In genomic region chr14:74951443-74952194, GRCh38 we compare ENCODE assay signal across 1 cellular context.
A peak's percentile ranks its signal among the peaks of the same experiment; 100 is the strongest.
TF ChIP-seq lines count a peak whose summit lies in the region.

No MANE protein-coding gene starts in this region.

TF ChIP-seq in HepG2, 621 proteins besides CTCF, POLR2A, EP300 and RAD21 (continued from another document and continues in another):
- peak; percentile 40; the same call in 1 of the 2 replicates for TF ChIP-seq HIC2 (CRISPR knock-in tag; IDR thresholded peaks at IDR 0.05; ENCODE audit: low read depth)
- TF ChIP-seq BORCS8-MEF2B (CRISPR knock-in tag; IDR thresholded peaks at IDR 0.05), result peak; percentile 38; the same call in 1 of the 2 replicates
- TF ChIP-seq, protein P1, sequence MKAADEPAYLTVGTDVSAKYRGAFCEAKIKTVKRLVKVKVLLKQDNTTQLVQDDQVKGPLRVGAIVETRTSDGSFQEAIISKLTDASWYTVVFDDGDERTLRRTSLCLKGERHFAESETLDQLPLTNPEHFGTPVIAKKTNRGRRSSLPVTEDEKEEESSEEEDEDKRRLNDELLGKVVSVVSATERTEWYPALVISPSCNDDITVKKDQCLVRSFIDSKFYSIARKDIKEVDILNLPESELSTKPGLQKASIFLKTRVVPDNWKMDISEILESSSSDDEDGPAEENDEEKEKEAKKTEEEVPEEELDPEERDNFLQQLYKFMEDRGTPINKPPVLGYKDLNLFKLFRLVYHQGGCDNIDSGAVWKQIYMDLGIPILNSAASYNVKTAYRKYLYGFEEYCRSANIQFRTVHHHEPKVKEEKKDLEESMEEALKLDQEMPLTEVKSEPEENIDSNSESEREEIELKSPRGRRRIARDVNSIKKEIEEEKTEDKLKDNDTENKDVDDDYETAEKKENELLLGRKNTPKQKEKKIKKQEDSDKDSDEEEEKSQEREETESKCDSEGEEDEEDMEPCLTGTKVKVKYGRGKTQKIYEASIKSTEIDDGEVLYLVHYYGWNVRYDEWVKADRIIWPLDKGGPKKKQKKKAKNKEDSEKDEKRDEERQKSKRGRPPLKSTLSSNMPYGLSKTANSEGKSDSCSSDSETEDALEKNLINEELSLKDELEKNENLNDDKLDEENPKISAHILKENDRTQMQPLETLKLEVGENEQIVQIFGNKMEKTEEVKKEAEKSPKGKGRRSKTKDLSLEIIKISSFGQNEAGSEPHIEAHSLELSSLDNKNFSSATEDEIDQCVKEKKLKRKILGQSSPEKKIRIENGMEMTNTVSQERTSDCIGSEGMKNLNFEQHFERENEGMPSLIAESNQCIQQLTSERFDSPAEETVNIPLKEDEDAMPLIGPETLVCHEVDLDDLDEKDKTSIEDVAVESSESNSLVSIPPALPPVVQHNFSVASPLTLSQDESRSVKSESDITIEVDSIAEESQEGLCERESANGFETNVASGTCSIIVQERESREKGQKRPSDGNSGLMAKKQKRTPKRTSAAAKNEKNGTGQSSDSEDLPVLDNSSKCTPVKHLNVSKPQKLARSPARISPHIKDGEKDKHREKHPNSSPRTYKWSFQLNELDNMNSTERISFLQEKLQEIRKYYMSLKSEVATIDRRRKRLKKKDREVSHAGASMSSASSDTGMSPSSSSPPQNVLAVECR (CRISPR knock-in tag; IDR thresholded peaks at IDR 0.05; ENCODE audit: borderline replicate concordance), result peak; percentile 23; the same call in 1 of the 2 replicates
- no peak; the same call in 1 of the 2 replicates for TF ChIP-seq ISL2 (CRISPR knock-in tag; IDR thresholded peaks at IDR 0.05)
- no peak for TF ChIP-seq SOX6 (IDR thresholded peaks at IDR 0.05)
- peak; percentile 25; the same call in 1 of the 2 replicates for TF ChIP-seq SOX6 (CRISPR knock-in tag; IDR thresholded peaks at IDR 0.05)
- peak; percentile 69; the same call in 1 of the 2 replicates for TF ChIP-seq HIVEP1 (CRISPR knock-in tag; IDR thresholded peaks at IDR 0.05)
- TF ChIP-seq ZNF547 (CRISPR knock-in tag; IDR thresholded peaks at IDR 0.05), result peak; percentile 11; the same call in 1 of the 2 replicates
- TF ChIP-seq ZNF660 (CRISPR knock-in tag; IDR thresholded peaks at IDR 0.05; ENCODE audit: borderline replicate concordance, low read depth), result no peak
- TF ChIP-seq ZNF329 (CRISPR knock-in tag; IDR thresholded peaks at IDR 0.05; ENCODE audit: low read depth), result 0 out of 2 replicates have a peak, but pooled peaks have one; percentile 59
- no peak for TF ChIP-seq ZNF780A (CRISPR knock-in tag; IDR thresholded peaks at IDR 0.05)
- no peak for TF ChIP-seq TOE1 (CRISPR knock-in tag; IDR thresholded peaks at IDR 0.05)
- TF ChIP-seq, protein P2, sequence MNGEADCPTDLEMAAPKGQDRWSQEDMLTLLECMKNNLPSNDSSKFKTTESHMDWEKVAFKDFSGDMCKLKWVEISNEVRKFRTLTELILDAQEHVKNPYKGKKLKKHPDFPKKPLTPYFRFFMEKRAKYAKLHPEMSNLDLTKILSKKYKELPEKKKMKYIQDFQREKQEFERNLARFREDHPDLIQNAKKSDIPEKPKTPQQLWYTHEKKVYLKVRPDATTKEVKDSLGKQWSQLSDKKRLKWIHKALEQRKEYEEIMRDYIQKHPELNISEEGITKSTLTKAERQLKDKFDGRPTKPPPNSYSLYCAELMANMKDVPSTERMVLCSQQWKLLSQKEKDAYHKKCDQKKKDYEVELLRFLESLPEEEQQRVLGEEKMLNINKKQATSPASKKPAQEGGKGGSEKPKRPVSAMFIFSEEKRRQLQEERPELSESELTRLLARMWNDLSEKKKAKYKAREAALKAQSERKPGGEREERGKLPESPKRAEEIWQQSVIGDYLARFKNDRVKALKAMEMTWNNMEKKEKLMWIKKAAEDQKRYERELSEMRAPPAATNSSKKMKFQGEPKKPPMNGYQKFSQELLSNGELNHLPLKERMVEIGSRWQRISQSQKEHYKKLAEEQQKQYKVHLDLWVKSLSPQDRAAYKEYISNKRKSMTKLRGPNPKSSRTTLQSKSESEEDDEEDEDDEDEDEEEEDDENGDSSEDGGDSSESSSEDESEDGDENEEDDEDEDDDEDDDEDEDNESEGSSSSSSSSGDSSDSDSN (CRISPR knock-in tag; IDR thresholded peaks at IDR 0.05), result 0 out of 2 replicates have a peak, but pooled peaks have one; percentile 12
- TF ChIP-seq HDAC1 (CRISPR knock-in tag; IDR thresholded peaks at IDR 0.05), result peak; percentile 39; the same call in 1 of the 2 replicates
- TF ChIP-seq POLR2AphosphoS5 (IDR thresholded peaks at IDR 0.05; ENCODE audit: low read depth, low read length), result no peak
- 0 out of 2 replicates have a peak, but pooled peaks have one; percentile 45 for TF ChIP-seq ZNF609 (CRISPR knock-in tag; IDR thresholded peaks at IDR 0.05; ENCODE audit: borderline replicate concordance)
- TF ChIP-seq, protein P3, sequence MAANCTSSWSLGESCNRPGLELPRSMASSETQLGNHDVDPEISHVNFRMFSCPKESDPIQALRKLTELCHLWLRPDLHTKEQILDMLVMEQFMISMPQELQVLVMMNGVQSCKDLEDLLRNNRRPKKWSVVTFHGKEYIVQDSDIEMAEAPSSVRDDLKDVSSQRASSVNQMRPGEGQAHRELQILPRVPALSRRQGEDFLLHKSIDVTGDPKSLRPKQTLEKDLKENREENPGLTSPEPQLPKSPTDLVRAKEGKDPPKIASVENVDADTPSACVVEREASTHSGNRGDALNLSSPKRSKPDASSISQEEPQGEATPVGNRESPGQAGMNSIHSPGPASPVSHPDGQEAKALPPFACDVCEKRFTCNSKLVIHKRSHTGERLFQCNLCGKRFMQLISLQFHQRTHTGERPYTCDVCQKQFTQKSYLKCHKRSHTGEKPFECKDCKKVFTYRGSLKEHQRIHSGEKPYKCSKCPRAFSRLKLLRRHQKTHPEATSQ (CRISPR knock-in tag; IDR thresholded peaks at IDR 0.05; ENCODE audit: borderline replicate concordance), result no peak
- TF ChIP-seq ZMYM2 (CRISPR knock-in tag; IDR thresholded peaks at IDR 0.05), result no peak
- no peak for TF ChIP-seq ZNF318 (CRISPR knock-in tag; IDR thresholded peaks at IDR 0.05)
- TF ChIP-seq PCBP2 (optimal IDR thresholded peaks at IDR 0.05; ENCODE audit: low read depth, low read length, poor library complexity, severe bottlenecking), result no peak
- 0 out of 2 replicates have a peak, but pooled peaks have one; percentile 7 for TF ChIP-seq ZNF788 (CRISPR knock-in tag; IDR thresholded peaks at IDR 0.05; ENCODE audit: borderline replicate concordance)
- peak; percentile 27; the same call in 1 of the 2 replicates for TF ChIP-seq SPEN (CRISPR knock-in tag; IDR thresholded peaks at IDR 0.05; ENCODE audit: low read depth)
- TF ChIP-seq NCOR1 (IDR thresholded peaks at IDR 0.05; ENCODE audit: borderline replicate concordance, low read length), result no peak
- no peak for TF ChIP-seq ZNF792 (CRISPR knock-in tag; IDR thresholded peaks at IDR 0.05)
- TF ChIP-seq E2F2 (CRISPR knock-in tag; IDR thresholded peaks at IDR 0.05; ENCODE audit: borderline replicate concordance), result no peak
- TF ChIP-seq ZBTB38 (CRISPR knock-in tag; IDR thresholded peaks at IDR 0.05), result 0 out of 2 replicates have a peak, but pooled peaks have one; percentile 17
- no peak for TF ChIP-seq PTBP1 (IDR thresholded peaks at IDR 0.05; ENCODE audit: low read depth, low read length, poor library complexity, severe bottlenecking)
- no peak for TF ChIP-seq ZNF12 (CRISPR knock-in tag; IDR thresholded peaks at IDR 0.05)
- no peak for TF ChIP-seq CREM (IDR thresholded peaks at IDR 0.05)
- no peak for TF ChIP-seq CREM (CRISPR knock-in tag; IDR thresholded peaks at IDR 0.05)
- TF ChIP-seq TBL1XR1 (IDR thresholded peaks at IDR 0.05; ENCODE audit: borderline replicate concordance, low read length, partially characterized antibody), result no peak
- no peak for TF ChIP-seq NFATC3 (CRISPR knock-in tag; IDR thresholded peaks at IDR 0.05)
